ENCODE assay signal across 8 cellular contexts in the genomic region with DNA sequence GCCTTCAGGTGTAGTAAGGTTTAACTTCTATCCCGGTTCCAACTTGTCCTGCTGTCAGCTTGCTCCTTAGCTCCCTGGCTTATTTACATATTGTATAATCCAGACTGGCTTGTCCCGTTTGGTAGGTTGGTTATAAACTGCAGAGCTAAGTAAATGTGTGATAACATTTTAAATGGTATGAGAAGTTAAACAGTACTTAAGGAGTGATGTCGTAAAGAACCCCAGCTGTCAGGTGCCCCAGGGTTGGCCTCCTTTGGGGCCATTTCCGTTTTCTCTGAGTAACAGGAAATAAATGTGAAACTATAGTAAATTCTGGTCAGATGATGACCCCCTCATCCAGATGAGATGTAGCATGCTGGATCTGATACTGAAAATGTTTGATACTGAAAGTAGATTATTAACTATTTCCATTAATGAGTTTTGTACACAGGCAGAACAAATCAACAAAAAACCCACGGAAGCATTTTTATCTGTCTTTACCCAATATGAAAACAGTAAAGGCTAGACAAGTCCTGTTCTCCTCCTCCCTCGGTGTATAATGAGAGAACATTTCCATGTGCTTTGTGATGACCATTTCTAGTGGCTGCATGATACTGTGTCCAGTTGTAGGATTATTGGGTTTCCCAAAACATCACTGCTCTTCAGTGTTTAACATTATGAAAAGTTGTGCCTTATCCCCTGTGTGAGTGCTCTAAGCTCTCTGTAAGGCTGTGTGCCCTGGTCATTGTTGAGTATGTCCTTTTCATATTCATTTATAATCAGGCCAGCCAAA. TPM values are rescaled to one million over a fixed set of nuclear protein-coding genes. Genes with fewer than 3 reads are reported as not detected.
DNase-seq lines count a peak whose midpoint lies in the region; ATAC-seq, FAIRE-seq and TF ChIP-seq lines count a peak whose summit lies in the region.

No MANE protein-coding gene starts in this region.

- no peak overlapping the region for H2BK120ac ChIP-seq in neuronal stem cell (ENCODE audit: low read depth, low read length)

- no peak overlapping the region for H3K14ac ChIP-seq in neuronal stem cell (ENCODE audit: low read length)

- no peaks in the 10 kb centered on the region for H3K36me3 ChIP-seq in neuronal stem cell (replicated peaks in 1 of 2; ENCODE audit: control insufficient read depth in 2 of 2, insufficient read depth in 2 of 2, low read length in 2 of 2)

- H3K9ac ChIP-seq in neuronal stem cell (ENCODE audit: low read depth, low read length, poor library complexity), result no peak overlapping the region

- no peak overlapping the region for H3K4me3 ChIP-seq in AG10803 (ENCODE audit: low read length)
- peak overlapping the region; percentile 3 for H3K4me3 ChIP-seq in coronary artery
- H3K4me3 ChIP-seq in neuronal stem cell (ENCODE audit: low read length in 2 of 2), result no peak overlapping the region

- no peak overlapping the region for H2BK12ac ChIP-seq in neuronal stem cell (ENCODE audit: low read length)

- no peak for FAIRE-seq in RCC 7860 (lab: Jason Lieb, UNC)

- no peak overlapping the region for H4K8ac ChIP-seq in neuronal stem cell (ENCODE audit: low read depth, low read length)

- no peak overlapping the region for H2BK5ac ChIP-seq in neuronal stem cell (ENCODE audit: low read length)

- H3K9me3 Mint-ChIP-seq in naive thymus-derived CD8-positive, alpha-beta T cell, result no peaks in the 10 kb centered on the region

- peak overlapping the region in 7 of 10 donors; percentile 23 to 84 (median 61) for H3K27ac Mint-ChIP-seq in naive thymus-derived CD8-positive, alpha-beta T cell

- H3K27ac ChIP-seq in coronary artery (peak overlapping the region; percentile 66 to 80), neuronal stem cell (replicated peaks; ENCODE audit: low read length) (no peak overlapping the region)

- peaks cover 13 to 66% (median 15%) of the 10 kb centered on the region in 4 donors for H3K4me1 Mint-ChIP-seq in naive thymus-derived CD8-positive, alpha-beta T cell

- H4K91ac ChIP-seq in neuronal stem cell (ENCODE audit: low read depth, low read length, poor library complexity), result no peak overlapping the region

- no peaks in the 10 kb centered on the region for H3K79me1 ChIP-seq in neuronal stem cell (ENCODE audit: low read depth, low read length)

- no peak for TF ChIP-seq CTCF in AG10803 (conservative IDR thresholded peaks at IDR 0.05; ENCODE audit: low read length)
- TF ChIP-seq CTCF in coronary artery (IDR thresholded peaks at IDR 0.05), result no peak

- DNase-seq in AG10803 (ENCODE audit: low read depth) (peak; percentile 34), RCC 7860 (ENCODE audit: low spot score) (peak; percentile 9), coronary artery (ENCODE audit: low spot score) (no peak), neuronal stem cell (ENCODE audit: low spot score) (no peak), middle frontal gyrus (ENCODE audit: extremely low spot score, low spot score) (no peak)
- peak in 3 of 10 donors; percentile 8 to 20 (median 18) for DNase-seq in naive thymus-derived CD8-positive, alpha-beta T cell

- WGBS in neuronal stem cell (ENCODE audit: extremely low coverage in 2 of 2, insufficient read length in 2 of 2, insufficient replicate concordance in 1 of 2), 2 donors, result no CpG with 5 or more reads among the region's 6 CpGs

- no peaks in the 10 kb centered on the region for H3K27me3 Mint-ChIP-seq in naive thymus-derived CD8-positive, alpha-beta T cell

- POLR2A ChIA-PET in naive thymus-derived CD8-positive, alpha-beta T cell (lab: Charles Lee), result no interaction called here

- H3K4me3 Mint-ChIP-seq in naive thymus-derived CD8-positive, alpha-beta T cell, result peak overlapping the region; percentile 26 to 83 (median 60)

- H3K4me2 ChIP-seq in neuronal stem cell (ENCODE audit: insufficient read depth, low read length, poor library complexity, severe bottlenecking), result no peak overlapping the region

- H2BK15ac ChIP-seq in neuronal stem cell (ENCODE audit: low read length), result no peak overlapping the region

- H3K36me3 Mint-ChIP-seq in naive thymus-derived CD8-positive, alpha-beta T cell, result no peaks in the 10 kb centered on the region

- no peaks in the 10 kb centered on the region for H3K9me3 ChIP-seq in neuronal stem cell (replicated peaks in 1 of 2; ENCODE audit: control insufficient read depth in 2 of 2, insufficient read depth in 1 of 2, low read depth in 1 of 2, low read length in 2 of 2)

- no peak overlapping the region for H3K4ac ChIP-seq in neuronal stem cell (ENCODE audit: low read length)

- peaks cover 0 to 2% of the 10 kb centered on the region in 2 donors for H3K4me1 ChIP-seq in neuronal stem cell (ENCODE audit: control insufficient read depth in 2 of 2, insufficient read depth in 1 of 2, low read depth in 1 of 2, low read length in 2 of 2)

- no peak overlapping the region for H3K18ac ChIP-seq in neuronal stem cell (ENCODE audit: low read length)

- no peaks in the 10 kb centered on the region for H3K27me3 ChIP-seq in neuronal stem cell (ENCODE audit: control insufficient read depth in 3 of 3, insufficient read depth in 3 of 3, low read depth in 1 of 3, low read length in 3 of 3)

- peak; percentile 83 for ATAC-seq in GM18867 (IDR thresholded peaks at IDR 0.05; ENCODE audit: unreplicated experiment)
- ATAC-seq in HG03060 (IDR thresholded peaks at IDR 0.05; ENCODE audit: low read depth, unreplicated experiment), result peak; percentile 83
- peak; percentile 56 to 81 for ATAC-seq in naive thymus-derived CD8-positive, alpha-beta T cell

- no peak overlapping the region for H2AK5ac ChIP-seq in neuronal stem cell (ENCODE audit: low read depth, low read length)

- no peak overlapping the region for H2AFZ ChIP-seq in neuronal stem cell (ENCODE audit: low read length)

- H3K23ac ChIP-seq in neuronal stem cell (ENCODE audit: low read depth, low read length, poor library complexity), result no peak overlapping the region

RNA-seq across cellular contexts. Expression of a gene that starts 22.4 kb away (rescaled TPM):
- total RNA-seq in naive thymus-derived CD8-positive, alpha-beta T cell, result 1 to 10 TPM in 1 of 2 experiments, under 1 TPM in 1; 0.63 to 1.1 TPM
- not detected for polyA plus RNA-seq in naive thymus-derived CD8-positive, alpha-beta T cell
- polyA plus RNA-seq in neuronal stem cell (2013, experiment 1 of 2), result 19.3 TPM
- polyA plus RNA-seq in neuronal stem cell (2013, experiment 2 of 2), result 21.3 TPM

Comparison
In these comparisons a context has a peak if more than half of its experiments do, and no peak if none do; other contexts are left out.
1. DNase-seq: peak in AG10803 (single experiment) and RCC 7860 (single experiment); none in coronary artery (single experiment), neuronal stem cell (single experiment) and middle frontal gyrus (single experiment).
2. Peak in every context shown above with its lines, with median percentiles within 50 percentile points of each other: ATAC-seq.